ENCODE assay signal across 22 cellular contexts in the genomic region with DNA sequence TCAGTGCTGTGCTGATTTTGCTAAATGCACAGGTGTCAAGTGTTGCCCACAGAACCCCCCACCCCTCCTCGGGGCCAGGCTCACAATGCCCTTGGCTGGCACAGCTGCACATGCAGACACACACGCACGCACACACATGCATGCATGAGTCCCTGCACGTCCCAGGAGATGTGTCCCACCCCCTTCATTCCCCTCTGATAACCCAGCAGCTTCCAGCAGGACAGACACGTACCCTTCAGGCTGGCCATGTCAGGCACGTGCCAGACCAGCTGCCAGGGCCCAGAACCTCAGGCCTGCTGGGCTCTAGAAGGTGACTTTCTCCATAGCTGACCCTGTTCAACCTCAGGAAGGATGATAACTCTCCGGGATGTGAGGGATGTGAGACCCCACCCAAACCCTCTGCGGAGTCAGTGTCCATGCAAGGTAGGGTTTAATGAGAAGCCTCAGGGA.
"Had no signal": no experiment of that assay in that cellular context is flagged by ENCODE, and none has a peak within 500 bp of the region (broad histone marks: within the 10 kb centered on the region; RNA-seq: fewer than 3 reads in every experiment).

No MANE protein-coding gene starts in this region.

- H3K4me1 ChIP-seq: ascending aorta had no signal

- H3K27me3 ChIP-seq: adrenal gland, ascending aorta, esophagus squamous epithelium, gastroesophageal sphincter had no signal

- DNase-seq: activated B cell treated with CpG ODN at 0.5 μM for 24 hours; activated CD4-positive, alpha-beta T cell treated with anti-CD3 and anti-CD28 coated beads for 36 hours; activated CD4-positive, alpha-beta T cell treated with anti-CD3 and anti-CD28 coated beads, Interleukin-2, amount 50 U/mL, for 4 hours; activated effector memory CD4-positive, alpha-beta T cell treated with anti-CD3 and anti-CD28 coated beads, Interleukin-2, amount 50 U/mL, for 16 hours; activated naive CD4-positive, alpha-beta T cell treated with anti-CD3 and anti-CD28 coated beads, Interleukin-2, amount 50 U/mL, for 16 hours; adrenal gland; esophagus squamous epithelium; head of caudate nucleus; naive B cell; spleen; stimulated activated CD4-positive, alpha-beta T cell treated with anti-CD3 and anti-CD28 coated beads, Interleukin-4, amount 100 ng/mL, for 1 hour; stimulated activated naive CD4-positive, alpha-beta T cell treated with Interleukin-2 at 50 U/mL for 16 hours; SW 1271; T-helper 17 cell; upper lobe of left lung had no signal

- H3K9me3 ChIP-seq: adrenal gland, ascending aorta, esophagus squamous epithelium, gastroesophageal sphincter, spleen, thoracic aorta, upper lobe of left lung had no signal

- H3K4me3 Mint-ChIP-seq: activated B cell treated with CpG ODN at 0.5 μM for 24 hours; activated CD4-positive, alpha-beta T cell treated with anti-CD3 and anti-CD28 coated beads for 36 hours; central memory CD8-positive, alpha-beta T cell; T-helper 17 cell had no signal

- H3K9me3 Mint-ChIP-seq: activated B cell treated with CpG ODN at 0.5 μM for 24 hours; central memory CD8-positive, alpha-beta T cell had no signal

- H3K36me3 ChIP-seq: adrenal gland, ascending aorta, esophagus squamous epithelium, gastroesophageal sphincter, spleen, upper lobe of left lung had no signal

- ATAC-seq: activated CD4-positive, alpha-beta T cell treated with anti-CD3 and anti-CD28 coated beads for 36 hours; gastroesophageal sphincter; T-helper 17 cell had no signal

- H3K36me3 Mint-ChIP-seq: naive B cell had no signal

- H3K4me1 Mint-ChIP-seq: activated B cell treated with CpG ODN at 0.5 μM for 24 hours; activated CD4-positive, alpha-beta T cell treated with anti-CD3 and anti-CD28 coated beads for 36 hours; central memory CD8-positive, alpha-beta T cell had no signal

- H3K27ac Mint-ChIP-seq: activated B cell treated with CpG ODN at 0.5 μM for 24 hours, T-helper 17 cell had no signal

- H3K27ac ChIP-seq: adrenal gland, ascending aorta, coronary artery, esophagus squamous epithelium, gastroesophageal sphincter, spleen, thoracic aorta, upper lobe of left lung had no signal

- FAIRE-seq: keratinocyte had no signal

- H3K4me3 ChIP-seq: adrenal gland, ascending aorta, coronary artery, esophagus squamous epithelium, gastroesophageal sphincter, lung, spleen, thoracic aorta, upper lobe of left lung had no signal
